Comparison of ENCODE assay signal across 2 cellular contexts in genomic region chr2:17747684-17748452, GRCh38.
TF ChIP-seq lines count a peak whose summit lies in the region.

No MANE protein-coding gene starts in this region.

TF ChIP-seq in HCT116, 20 proteins besides CTCF, POLR2A, EP300 and RAD21 (continued from another document):
- TF ChIP-seq REST (IDR thresholded peaks at IDR 0.05; ENCODE audit: low read depth) (no peak), SIN3A (IDR thresholded peaks at IDR 0.05; ENCODE audit: low read depth) (no peak), POLR2AphosphoS5 (IDR thresholded peaks at IDR 0.05; ENCODE audit: low read depth, low read length) (no peak)

TF ChIP-seq in WTC11, 78 proteins besides CTCF, POLR2A, EP300 and RAD21 (continued from another document):
- peak; percentile 70 for TF ChIP-seq PRDM15 (CRISPR knock-in tag; IDR thresholded peaks at IDR 0.05)
TF ChIP-seq in WTC11: peak in this region for 2.
